In genomic region chr2:18656048-18656447, GRCh38 we compare ENCODE assay signal across 29 cellular contexts.
"Had no signal": no experiment of that assay in that cellular context is flagged by ENCODE, and none has a peak within 500 bp of the region (broad histone marks: within the 10 kb centered on the region; RNA-seq: fewer than 3 reads in every experiment).

No MANE protein-coding gene starts in this region.

- H3K27ac ChIP-seq: neural progenitor cell, neutrophil, parathyroid adenoma, psoas muscle, skin epidermis, spleen, suprapubic skin, testis, transverse colon, upper lobe of right lung, uterus had no signal

- DNase-seq: naive thymus-derived CD4-positive, alpha-beta T cell; natural killer cell; nucleus accumbens; posterior cingulate gyrus; psoas muscle; right cardiac atrium; spleen; stimulated activated CD4-positive, alpha-beta T cell treated with anti-CD3 and anti-CD28 coated beads, Interleukin-12 subunit alpha, Interleukin-12 subunit beta, amount 100 ng/mL, for 4 hours; stimulated activated CD4-positive, alpha-beta T cell treated with anti-CD3 and anti-CD28 coated beads, Interleukin-1b, Interleukin-23, amount 100 ng/mL, for 48 hours; stimulated activated CD4-positive, alpha-beta T cell treated with anti-CD3 and anti-CD28 coated beads, Interleukin-4, amount 100 ng/mL, for 1 hour; stimulated activated CD4-positive, alpha-beta T cell treated with anti-CD3 and anti-CD28 coated beads, Interleukin-4, amount 100 ng/mL, for 4 hours; stimulated activated CD8-positive, alpha-beta memory T cell treated with anti-CD3 and anti-CD28 coated beads, Interleukin-4, amount 100 ng/mL, for 48 hours; stimulated activated naive CD4-positive, alpha-beta T cell; stimulated activated naive CD8-positive, alpha-beta T cell treated with anti-CD3 and anti-CD28 coated beads, Interleukin-15, amount 100 ng/mL, for 72 hours; stimulated activated naive CD8-positive, alpha-beta T cell treated with anti-CD3 and anti-CD28 coated beads, Interleukin-15, Interleukin-2, amounts not matched to agents 100 U/mL and 50 U/mL, for 24 hours; substantia nigra; testis; tibial artery; transverse colon; upper lobe of right lung; uterus had no signal

- H3K36me3 ChIP-seq: neural progenitor cell, neutrophil, spleen, suprapubic skin, tibial artery, transverse colon, upper lobe of right lung, uterus had no signal

- H3K4me1 ChIP-seq: neural progenitor cell, parathyroid adenoma, psoas muscle, spleen, suprapubic skin, testis, transverse colon, upper lobe of right lung, uterus had no signal

- H3K9ac ChIP-seq: neural progenitor cell, parathyroid adenoma had no signal

- H3K79me2 ChIP-seq: parathyroid adenoma had no signal

- H3K27me3 ChIP-seq: neural progenitor cell, neutrophil, spleen, suprapubic skin, testis, tibial artery, transverse colon, upper lobe of right lung, uterus had no signal

- H3K9me3 ChIP-seq: neutrophil, psoas muscle, spleen, suprapubic skin, testis, tibial artery, transverse colon, upper lobe of right lung, uterus had no signal

- H3K4me3 ChIP-seq: neural progenitor cell, psoas muscle, skin epidermis, smooth muscle cell, spleen, suprapubic skin, testis, tibial artery, transverse colon, upper lobe of right lung, uterus had no signal

- H3K4me2 ChIP-seq: neural progenitor cell, smooth muscle cell had no signal

- H2AFZ ChIP-seq: neural progenitor cell, parathyroid adenoma had no signal

- ATAC-seq: naive thymus-derived CD4-positive, alpha-beta T cell; natural killer cell; psoas muscle; right cardiac atrium; sciatic nerve; stimulated activated memory B cell treated with anti-CD40 and anti-IgM and Interleukin-4, amounts not matched to agents 10 μg/mL and 1 μg/mL and 100 μg/mL, for 72 hours; stimulated activated naive CD8-positive, alpha-beta T cell treated with anti-CD3 and anti-CD28 coated beads, Interleukin-15, amount 100 ng/mL, for 72 hours; stimulated activated naive CD8-positive, alpha-beta T cell treated with anti-CD3 and anti-CD28 coated beads, Interleukin-15, Interleukin-2, amounts not matched to agents 100 U/mL and 50 U/mL, for 24 hours; upper lobe of right lung had no signal
